Comparison of ENCODE assay signal across 18 cellular contexts in genomic region chr22:45910928-45911467, GRCh38.
DNase-seq lines count a peak whose midpoint lies in the region; ATAC-seq and TF ChIP-seq lines count a peak whose summit lies in the region.
"Had no signal": no experiment of that assay in that cellular context is flagged by ENCODE, and none has a peak within 500 bp of the region (broad histone marks: within the 10 kb centered on the region; RNA-seq: fewer than 3 reads in every experiment).

No MANE protein-coding gene starts in this region.

- H4K20me1 ChIP-seq in GM23338 (replicated peaks; ENCODE audit: insufficient read depth) = no peaks in the 10 kb centered on the region
- no peaks in the 10 kb centered on the region for H4K20me1 ChIP-seq in PC-3 (ENCODE audit: low read length)

- H3K27me3 ChIP-seq in GM23338 (ENCODE audit: insufficient read depth) = no peaks in the 10 kb centered on the region
- no peaks in the 10 kb centered on the region for H3K27me3 ChIP-seq in PC-3 (ENCODE audit: low read length)
- no peaks in the 10 kb centered on the region for H3K27me3 ChIP-seq in body of pancreas
- H3K27me3 ChIP-seq: BLaER1 had no signal

- H3K27ac Mint-ChIP-seq in GM23338 = no peak overlapping the region
- H3K27ac Mint-ChIP-seq: CD4-positive, alpha-beta memory T cell; T-helper 1 cell treated with Interleukin-12 subunit alpha and Interleukin-12 subunit beta and Interleukin-4 antibody, amounts not matched to agents 30 μg/mL and 1 μg/mL, for 36 hours had no signal

- no TSS peak for BruUV-seq in PC-3 (replicated peaks; lab: Mats Ljungman, UMichigan)

- peaks cover 12% of the 10 kb centered on the region for H3K27me3 Mint-ChIP-seq in GM23338 (ENCODE audit: insufficient read depth, low read depth, poor library complexity)

- H3K9ac ChIP-seq in PC-3 (ENCODE audit: low read length) = no peak overlapping the region
- H3K9ac ChIP-seq: BLaER1 had no signal

- CTCF ChIA-PET in PC-3 (lab: Charles Lee) = no interaction called here

- H3K4me3 ChIP-seq in GM23338 (no peak overlapping the region), PC-3 (ENCODE audit: low read length) (no peak overlapping the region), body of pancreas (no peak overlapping the region)
- H3K4me3 ChIP-seq: BLaER1, GM12878 had no signal

- H3K36me3 Mint-ChIP-seq in GM23338 (ENCODE audit: low read depth) = no peaks in the 10 kb centered on the region
- H3K36me3 Mint-ChIP-seq: CD4-positive, alpha-beta memory T cell had no signal

- ATAC-seq in GM23338 = peak; percentile 16; the same call in 2 of the 3 replicates
- ATAC-seq in PC-3 = no peak
- peak; percentile 14 for ATAC-seq in body of pancreas
- ATAC-seq: GM12878, Panc1 had no signal

- intact Hi-C loops in PC-3 (cut with micrococcal nuclease) (no loop called here), body of pancreas (cut with DNase I) (no loop called here)

- H3K4me2 ChIP-seq in GM23338 = no peak overlapping the region
- peak overlapping the region; percentile 64; the same call in 1 of the 2 replicates for H3K4me2 ChIP-seq in PC-3 (ENCODE audit: low read length)

- no peak for TF ChIP-seq CTCF in GM23338 (conservative IDR thresholded peaks at IDR 0.05; ENCODE audit: low read depth in 2 of 2)
- TF ChIP-seq CTCF in PC-3 (conservative IDR thresholded peaks at IDR 0.05; ENCODE audit: low read depth, low read length) = no peak
- no peak for TF ChIP-seq CTCF in body of pancreas (IDR thresholded peaks at IDR 0.05)

- no peaks in the 10 kb centered on the region for H3K9me2 ChIP-seq in GM23338 (ENCODE audit: insufficient read depth)
- no peaks in the 10 kb centered on the region for H3K9me2 ChIP-seq in PC-3 (replicated peaks; ENCODE audit: low read length)

- H3K4me3 Mint-ChIP-seq in GM23338 = no peak overlapping the region
- H3K4me3 Mint-ChIP-seq: CD4-positive, alpha-beta memory T cell; H9; T-helper 1 cell treated with Interleukin-12 subunit alpha and Interleukin-12 subunit beta and Interleukin-4 antibody, amounts not matched to agents 30 μg/mL and 1 μg/mL, for 36 hours had no signal

- no peaks in the 10 kb centered on the region for H3K4me1 Mint-ChIP-seq in GM23338
- H3K4me1 Mint-ChIP-seq: CD4-positive, alpha-beta memory T cell had no signal

- no peaks in the 10 kb centered on the region for H3F3A ChIP-seq in GM23338 (replicated peaks; ENCODE audit: low read depth)
- H3F3A ChIP-seq in PC-3 (ENCODE audit: low read length, unreplicated experiment) = no peaks in the 10 kb centered on the region

- no peaks in the 10 kb centered on the region for H3K36me3 ChIP-seq in GM23338 (ENCODE audit: insufficient read depth)
- H3K36me3 ChIP-seq in PC-3 (ENCODE audit: low read depth, low read length) = no peaks in the 10 kb centered on the region
- H3K36me3 ChIP-seq in body of pancreas (replicated peaks in 1 of 2; ENCODE audit: insufficient read depth in 1 of 2, low read depth in 2 of 2) = no peaks in the 10 kb centered on the region
- H3K36me3 ChIP-seq: BLaER1 had no signal

- TF ChIP-seq POLR2A in body of pancreas (IDR thresholded peaks at IDR 0.05) = no peak

- H3K9me3 ChIP-seq in PC-3 (ENCODE audit: low read length) = no peaks in the 10 kb centered on the region
- no peaks in the 10 kb centered on the region for H3K9me3 ChIP-seq in body of pancreas

- no peaks in the 10 kb centered on the region; the same call in 1 of the 3 replicates for H3K9me3 Mint-ChIP-seq in GM23338

- H3K4me1 ChIP-seq in GM23338 (ENCODE audit: insufficient read depth) (no peaks in the 10 kb centered on the region), PC-3 (ENCODE audit: insufficient read depth, low read length) (peaks cover 26% of the 10 kb centered on the region), body of pancreas (peaks cover 25% of the 10 kb centered on the region)
- H3K4me1 ChIP-seq: Caco-2 had no signal

- 66 to 70% methylated on average over 14 to 17 of the region's 17 CpGs for WGBS in body of pancreas, 2 donors

- H3K27ac ChIP-seq in GM23338 (ENCODE audit: low read depth) (no peak overlapping the region), PC-3 (ENCODE audit: low read length) (peak overlapping the region; percentile 66), body of pancreas (no peak overlapping the region)
- H3K27ac ChIP-seq: BLaER1 had no signal

- DNase-seq in GM23338 (ENCODE audit: low spot score) (no peak), PC-3 (no peak), body of pancreas (peak in 1 of 4 donors; percentile 18), NCI-H446 (lab: John Stamatoyannopoulos, UW) (no peak), mucosa of gallbladder (ENCODE audit: low spot score) (no peak), HK-2 (ENCODE audit: unreplicated experiment) (no peak)
- DNase-seq in effector CD4-positive, alpha-beta T cell = no peak
- DNase-seq: ACHN; Caco-2; CD4-positive, alpha-beta memory T cell; H9; NCI-H1105 treated with DMSO at 0.1 percent for 48 hours; NCI-H2171; Right ventricle myocardium superior had no signal

- H3K79me2 ChIP-seq in GM23338 (replicated peaks; ENCODE audit: insufficient read depth) (no peaks in the 10 kb centered on the region), PC-3 (ENCODE audit: low read length) (no peaks in the 10 kb centered on the region)

- H2AFZ ChIP-seq in GM23338 (peak overlapping the region; percentile 18; the same call in 1 of the 2 replicates), PC-3 (ENCODE audit: low read length) (no peak overlapping the region)

- POLR2A ChIA-PET in PC-3 (lab: Charles Lee; ENCODE audit: unreplicated experiment) = no interaction called here

TF ChIP-seq in GM23338, 12 proteins besides CTCF, POLR2A, EP300 and RAD21 (continues in another document):
- TF ChIP-seq ETS1 (IDR thresholded peaks at IDR 0.05) (no peak), CREB1 (CRISPR knock-in tag; IDR thresholded peaks at IDR 0.05; ENCODE audit: low read depth) (no peak), REST (IDR thresholded peaks at IDR 0.05; ENCODE audit: unreplicated experiment) (no peak), POLR2AphosphoS5 (IDR thresholded peaks at IDR 0.05; ENCODE audit: low read depth) (no peak), STAT1 (IDR thresholded peaks at IDR 0.05; ENCODE audit: unreplicated experiment) (no peak), EZH2 (IDR thresholded peaks at IDR 0.05; ENCODE audit: low read depth, unreplicated experiment) (no peak), ZNF114 (CRISPR knock-in tag; IDR thresholded peaks at IDR 0.05) (no peak), NANOG (IDR thresholded peaks at IDR 0.05; ENCODE audit: borderline replicate concordance) (no peak)
